ENCODE assay signal across 12 cellular contexts in genomic region chr13:42486711-42487198, GRCh38.
A peak's percentile ranks its signal among the peaks of the same experiment; 100 is the strongest.
DNase-seq lines count a peak whose midpoint lies in the region; ATAC-seq and TF ChIP-seq lines count a peak whose summit lies in the region.
"Had no signal": no experiment of that assay in that cellular context is flagged by ENCODE, and none has a peak within 500 bp of the region (broad histone marks: within the 10 kb centered on the region; RNA-seq: fewer than 3 reads in every experiment).

No MANE protein-coding gene starts in this region.

- H3K27ac Mint-ChIP-seq in glutamatergic neuron (ENCODE audit: unreplicated experiment), result no peak overlapping the region
- no peak overlapping the region for H3K27ac Mint-ChIP-seq in activated CD8-positive, alpha-beta memory T cell treated with anti-CD3 and anti-CD28 coated beads, Interleukin-2, amount 10 ng/mL, durations not matched to agents 7 days and 5 days

- no peak for TF ChIP-seq CTCF in glutamatergic neuron (IDR thresholded peaks at IDR 0.05; ENCODE audit: partially characterized antibody, unreplicated experiment)

- H3K27me3 Mint-ChIP-seq in glutamatergic neuron (ENCODE audit: unreplicated experiment), result peaks cover under 1% of the 10 kb centered on the region
- H3K27me3 Mint-ChIP-seq in activated CD8-positive, alpha-beta memory T cell treated with anti-CD3 and anti-CD28 coated beads, Interleukin-2, amount 10 ng/mL, durations not matched to agents 7 days and 5 days, result no peaks in the 10 kb centered on the region

- no peaks in the 10 kb centered on the region for H3K4me1 Mint-ChIP-seq in glutamatergic neuron (ENCODE audit: low read depth, unreplicated experiment)
- H3K4me1 Mint-ChIP-seq in activated CD8-positive, alpha-beta memory T cell treated with anti-CD3 and anti-CD28 coated beads, Interleukin-2, amount 10 ng/mL, durations not matched to agents 7 days and 5 days, result peaks cover 4% of the 10 kb centered on the region

- H3K4me3 Mint-ChIP-seq in glutamatergic neuron (ENCODE audit: unreplicated experiment), result no peak overlapping the region
- no peak overlapping the region for H3K4me3 Mint-ChIP-seq in activated CD8-positive, alpha-beta memory T cell treated with anti-CD3 and anti-CD28 coated beads, Interleukin-2, amount 10 ng/mL, durations not matched to agents 7 days and 5 days

- no peaks in the 10 kb centered on the region for H3K9me3 Mint-ChIP-seq in glutamatergic neuron (ENCODE audit: unreplicated experiment)
- H3K9me3 Mint-ChIP-seq in activated CD8-positive, alpha-beta memory T cell treated with anti-CD3 and anti-CD28 coated beads, Interleukin-2, amount 10 ng/mL, durations not matched to agents 7 days and 5 days (ENCODE audit: low read depth), result peaks cover 3% of the 10 kb centered on the region

- no peaks in the 10 kb centered on the region for H3K36me3 Mint-ChIP-seq in glutamatergic neuron (ENCODE audit: unreplicated experiment)
- peaks cover 5% of the 10 kb centered on the region for H3K36me3 Mint-ChIP-seq in activated CD8-positive, alpha-beta memory T cell treated with anti-CD3 and anti-CD28 coated beads, Interleukin-2, amount 10 ng/mL, durations not matched to agents 7 days and 5 days

- CTCF ChIA-PET in activated CD8-positive, alpha-beta memory T cell treated with anti-CD3 and anti-CD28 coated beads, Interleukin-2, amount 10 ng/mL, durations not matched to agents 7 days and 5 days (lab: Charles Lee), result no interaction called here

- no peak for ATAC-seq in HG03521 (IDR thresholded peaks at IDR 0.05; ENCODE audit: unreplicated experiment)
- no peak for ATAC-seq in activated CD8-positive, alpha-beta memory T cell treated with anti-CD3 and anti-CD28 coated beads, Interleukin-2, amount 10 ng/mL, durations not matched to agents 7 days and 5 days

- DNase-seq in Daoy (ENCODE audit: low read depth), result peak; percentile 51
- peak; percentile 75 for DNase-seq in NOMO-1 treated with dmso at 0.1 percent for 144 hours (lab: John Stamatoyannopoulos, UW; ENCODE audit: unreplicated experiment)
- peak; percentile 24 to 89 for DNase-seq in dermis microvascular lymphatic vessel endothelial cell (ENCODE audit: low read depth in 2 of 2)
- peak; percentile 88 for DNase-seq in non-pigmented ciliary epithelial cell (ENCODE audit: low read depth)
- DNase-seq in SHP77 treated with DMSO at 0.1 percent for 48 hours (lab: John Stamatoyannopoulos, UW), result no peak
- DNase-seq in glutamatergic neuron, result no peak
- DNase-seq in activated CD8-positive, alpha-beta memory T cell treated with anti-CD3 and anti-CD28 coated beads, Interleukin-2, amount 10 ng/mL, durations not matched to agents 7 days and 5 days, result no peak
- DNase-seq: DMS153, NCI-H446, T-helper 9 cell, upper lobe of left lung had no signal

Comparison
In these comparisons a context has a peak if more than half of its experiments do, and no peak if none do; other contexts are left out.
1. DNase-seq: peak in Daoy (single experiment), NOMO-1 treated with dmso at 0.1 percent for 144 hours (single experiment), dermis microvascular lymphatic vessel endothelial cell (2 of 2) and non-pigmented ciliary epithelial cell (single experiment); none in SHP77 treated with DMSO at 0.1 percent for 48 hours (single experiment), glutamatergic neuron (single experiment) and activated CD8-positive, alpha-beta memory T cell treated with anti-CD3 and anti-CD28 coated beads, Interleukin-2, amount 10 ng/mL, durations not matched to agents 7 days and 5 days (single experiment).